41 cellular contexts compared by ENCODE assay signal in genomic region chr16:49354991-49355390, GRCh38. TPM values are rescaled to one million over a fixed set of nuclear protein-coding genes. Genes with fewer than 3 reads are reported as not detected.
"Had no signal": no experiment of that assay in that cellular context is flagged by ENCODE, and none has a peak within 500 bp of the region (broad histone marks: within the 10 kb centered on the region; RNA-seq: fewer than 3 reads in every experiment).

No MANE protein-coding gene starts in this region.

- FAIRE-seq: astrocyte, bronchial epithelial cell, colon, endometrium, endothelial cell of umbilical vein had no signal

- H3K9me3 Mint-ChIP-seq: activated B cell treated with CpG ODN at 0.5 μM for 24 hours; activated CD8-positive, alpha-beta T cell treated with anti-CD3 and anti-CD28 coated beads for 36 hours; activated T-cell treated with anti-CD3 and anti-CD28 coated beads, Interleukin-2, amount 50 U/mL, for 4 hours; activated T-helper 17 cell treated with anti-CD3 and anti-CD28 coated beads, Interleukin-2, amount 50 U/mL, for 72 hours; T-helper 2 cell treated with Interferon-gamma antibody and Interleukin-4, amounts not matched to agents 5 μg/mL and 100 μg/mL, for 36 hours had no signal

- H3K4me3 Mint-ChIP-seq: activated B cell treated with CpG ODN at 0.5 μM for 24 hours; activated CD8-positive, alpha-beta T cell treated with anti-CD3 and anti-CD28 coated beads for 36 hours; activated naive CD8-positive, alpha-beta T cell; activated T-cell treated with anti-CD3 and anti-CD28 coated beads, Interleukin-2, amount 50 U/mL, for 4 hours; activated T-helper 17 cell treated with anti-CD3 and anti-CD28 coated beads, Interleukin-2, amount 50 U/mL, for 72 hours; T-helper 17 cell; T-helper 2 cell treated with Interferon-gamma antibody and Interleukin-4, amounts not matched to agents 5 μg/mL and 100 μg/mL, for 36 hours had no signal

- H3K27ac Mint-ChIP-seq: activated B cell treated with CpG ODN at 0.5 μM for 24 hours; activated CD8-positive, alpha-beta T cell treated with anti-CD3 and anti-CD28 coated beads for 36 hours; activated naive CD8-positive, alpha-beta T cell; activated T-helper 17 cell treated with anti-CD3 and anti-CD28 coated beads, Interleukin-2, amount 50 U/mL, for 72 hours; T-helper 17 cell; T-helper 2 cell treated with Interferon-gamma antibody and Interleukin-4, amounts not matched to agents 5 μg/mL and 100 μg/mL, for 36 hours had no signal

- H3K27ac ChIP-seq: brain microvascular endothelial cell, epithelial cell of prostate, esophagus squamous epithelium, gastroesophageal sphincter, WERI-Rb-1 had no signal

- H3K36me3 ChIP-seq: brain microvascular endothelial cell, esophagus squamous epithelium, gastroesophageal sphincter, WERI-Rb-1 had no signal

- DNase-seq: activated B cell treated with CpG ODN at 0.5 μM for 24 hours; activated CD4-positive, alpha-beta T cell treated with anti-CD3 and anti-CD28 coated beads for 48 hours; activated CD4-positive, alpha-beta T cell treated with anti-CD3 and anti-CD28 coated beads, Interleukin-2, amount 50 U/mL, for 1 hour; activated CD4-positive, alpha-beta T cell treated with anti-CD3 and anti-CD28 coated beads, Interleukin-2, amount 50 U/mL, for 48 hours; activated CD8-positive, alpha-beta memory T cell treated with anti-CD3 and anti-CD28 coated beads for 24 hours; activated CD8-positive, alpha-beta T cell treated with anti-CD3 and anti-CD28 coated beads for 36 hours; activated effector memory CD4-positive, alpha-beta T cell treated with Interleukin-2 at 50 U/mL for 16 hours; activated gamma-delta T cell treated with Interleukin-2 at 50 U/mL for 16 hours; activated naive CD4-positive, alpha-beta T cell treated with anti-CD3 and anti-CD28 coated beads, Interleukin-2, amount 50 U/mL, for 16 hours; activated naive CD4-positive, alpha-beta T cell treated with Interleukin-2 at 50 U/mL for 16 hours; activated T-cell treated with anti-CD3 and anti-CD28 coated beads, Interleukin-2, amount 50 U/mL, for 4 hours; amniotic stem cell; anterior cingulate cortex; brain microvascular endothelial cell; caudate nucleus; cortex of kidney; dermis blood vessel endothelial cell; effector CD8-positive, alpha-beta T cell; esophagus squamous epithelium; foreskin melanocyte; T-helper 1 cell; T-helper 17 cell; T1000; WERI-Rb-1 had no signal

- H3K9me3 ChIP-seq: esophagus squamous epithelium, gastroesophageal sphincter had no signal

- H3K4me3 ChIP-seq: esophagus squamous epithelium, gastroesophageal sphincter had no signal

- H3K4me1 ChIP-seq: esophagus squamous epithelium, gastroesophageal sphincter had no signal

- ATAC-seq: activated CD4-positive, CD25-positive, alpha-beta regulatory T cell treated with anti-CD3 and anti-CD28 coated beads, Interleukin-2, amount 50 U/mL, for 24 hours; activated CD8-positive, alpha-beta T cell treated with anti-CD3 and anti-CD28 coated beads for 36 hours; activated T-cell treated with anti-CD3 and anti-CD28 coated beads, Interleukin-2, amount 50 U/mL, for 4 hours; activated T-helper 17 cell treated with anti-CD3 and anti-CD28 coated beads, Interleukin-2, amount 50 U/mL, for 72 hours; T-helper 17 cell had no signal

- H3K4me1 Mint-ChIP-seq: activated B cell treated with CpG ODN at 0.5 μM for 24 hours, T-helper 17 cell had no signal

- H3K27me3 ChIP-seq: brain microvascular endothelial cell had no signal

RNA-seq across cellular contexts. Expression of gene C16orf78, which starts 18.6 kb away (rescaled TPM):
- total RNA-seq: activated B cell treated with CpG ODN at 0.5 μM for 24 hours; activated CD8-positive, alpha-beta T cell treated with anti-CD3 and anti-CD28 coated beads for 36 hours; activated T-cell treated with anti-CD3 and anti-CD28 coated beads, Interleukin-2, amount 50 U/mL, for 4 hours; activated T-helper 17 cell treated with anti-CD3 and anti-CD28 coated beads, Interleukin-2, amount 50 U/mL, for 72 hours; astrocyte; bronchial epithelial cell; chondrocyte; dermis blood vessel endothelial cell; endothelial cell of umbilical vein; esophagus squamous epithelium; fibroblast of lung; fibroblast of villous mesenchyme; gastroesophageal sphincter; glomerular endothelial cell; T-helper 17 cell had no signal
- polyA plus RNA-seq: adipose tissue, endothelial cell of umbilical vein, esophagus, fibroblast of lung had no signal
